9 cellular contexts compared by ENCODE assay signal in the genomic region with DNA sequence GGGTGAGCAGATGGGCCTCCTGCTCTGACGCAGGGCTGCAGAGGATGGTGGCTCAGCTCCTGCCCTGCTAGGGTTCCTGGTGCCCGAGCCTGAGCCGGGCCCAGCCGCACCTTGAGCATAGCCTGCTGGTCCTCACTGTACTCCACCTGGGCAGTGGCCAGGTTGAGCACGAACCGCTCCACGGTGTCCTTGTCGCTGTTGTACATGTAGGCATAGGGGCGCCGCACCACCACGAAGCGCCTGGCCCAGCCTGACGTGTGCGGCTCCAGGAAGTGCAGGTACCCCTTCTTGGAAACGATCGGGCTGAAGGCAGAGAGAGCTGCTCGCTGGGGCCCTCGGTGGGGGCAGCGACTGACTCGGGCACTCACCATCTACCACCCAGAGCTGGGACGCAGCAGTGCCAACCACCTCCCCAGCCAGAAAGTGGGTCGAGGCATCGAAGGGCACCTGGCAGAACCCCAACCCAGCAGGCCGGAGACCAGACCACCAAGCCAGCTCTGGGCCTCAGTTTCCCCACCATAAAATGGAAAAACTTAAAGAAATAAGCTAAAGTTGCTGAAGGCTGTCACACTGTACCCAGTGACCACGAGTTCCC. TPM values are rescaled to one million over a fixed set of nuclear protein-coding genes. Genes with fewer than 3 reads are reported as not detected.
"Had no signal": no experiment of that assay in that cellular context is flagged by ENCODE, and none has a peak within 500 bp of the region (broad histone marks: within the 10 kb centered on the region; RNA-seq: fewer than 3 reads in every experiment).

No MANE protein-coding gene starts in this region.

- DNase-seq: H9, HCEC 1CT, HFFc6, IMR-90 had no signal

- H3K4me3 ChIP-seq: GM23338, K562 had no signal

- H3K4me2 ChIP-seq: GM23338 had no signal

- H3K27ac ChIP-seq: HL-60 had no signal

- ATAC-seq: GM23338, K562 had no signal

RNA-seq across cellular contexts. Expression of gene AQP12A, which starts 27.3 kb away (rescaled TPM):
- total RNA-seq: GM23338, H1, H9, HFFc6, HT1080, IMR-90, K562 had no signal
- polyA plus RNA-seq: GM23338, H1, IMR-90, K562 had no signal

RNA-seq across cellular contexts. Expression of gene AQP12B, which starts 36.3 kb away (rescaled TPM):
- total RNA-seq: GM23338, H1, H9, HFFc6, HT1080, IMR-90, K562 had no signal
- polyA plus RNA-seq: GM23338, H1, IMR-90, K562 had no signal
